19 cellular contexts compared by ENCODE assay signal in the genomic region with DNA sequence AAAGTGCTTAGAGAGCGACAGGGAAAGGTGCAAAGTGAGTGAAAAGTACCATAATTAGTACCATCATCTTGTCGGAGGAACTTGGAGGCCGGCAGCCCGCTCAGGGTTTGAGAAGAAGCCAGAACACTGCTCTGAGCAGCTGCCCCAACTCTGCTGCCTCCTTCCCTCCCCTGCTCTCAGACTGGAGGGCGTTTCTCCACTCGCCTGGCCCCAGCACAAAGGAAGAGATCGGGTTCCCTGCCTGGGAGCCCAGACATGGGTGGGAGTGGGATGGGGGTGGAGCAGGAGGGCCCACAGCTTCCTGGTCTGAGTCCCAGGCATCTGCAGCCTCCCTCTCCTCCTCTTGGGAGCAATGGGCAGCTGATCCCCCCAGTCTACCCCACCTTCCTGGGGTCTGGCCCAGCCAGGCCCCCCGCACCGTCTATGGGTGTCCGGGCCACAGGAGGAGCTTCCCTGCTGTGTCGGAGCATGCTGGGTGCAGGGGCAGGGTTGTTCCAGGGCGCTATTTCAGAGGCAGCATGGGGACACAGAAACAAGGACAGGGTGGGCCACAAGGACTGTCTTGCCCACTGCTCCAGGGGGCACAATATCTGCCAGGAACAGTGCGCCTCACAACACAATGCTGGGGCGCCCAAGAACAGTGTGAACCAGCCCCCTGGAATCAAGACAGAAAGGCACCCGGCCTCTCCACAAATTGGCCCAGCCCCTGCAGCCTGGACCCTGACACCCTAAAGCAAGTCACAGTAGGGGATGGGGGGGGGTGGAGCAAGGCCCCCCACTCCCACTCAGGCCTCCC. TPM values are rescaled to one million over a fixed set of nuclear protein-coding genes. Genes with fewer than 3 reads are reported as not detected.
DNase-seq lines count a peak whose midpoint lies in the region; ATAC-seq, FAIRE-seq and TF ChIP-seq lines count a peak whose summit lies in the region.
"Had no signal": no experiment of that assay in that cellular context is flagged by ENCODE, and none has a peak within 500 bp of the region (broad histone marks: within the 10 kb centered on the region; RNA-seq: fewer than 3 reads in every experiment).

No MANE protein-coding gene starts in this region.

- in situ Hi-C loops in brain microvascular endothelial cell (cut with HindIII; ENCODE audit: low pct_ligation_motif_present, low sequenced_read_pairs): no loop called here

- intact Hi-C loops in PC-3 (cut with micrococcal nuclease) (no loop called here), pancreas (cut with DNase I) (no loop called here)

- H3K9ac ChIP-seq in PC-3 (ENCODE audit: low read length): no peak overlapping the region

- H3K36me3 Mint-ChIP-seq in activated T-cell treated with anti-CD3 and anti-CD28 coated beads, Interleukin-2, amount 50 U/mL, for 4 hours (ENCODE audit: insufficient read depth): peaks cover 24% of the 10 kb centered on the region
- peaks cover 5% of the 10 kb centered on the region for H3K36me3 Mint-ChIP-seq in osteocyte (ENCODE audit: unreplicated experiment)

- no peaks in the 10 kb centered on the region for H3K9me3 Mint-ChIP-seq in activated T-cell treated with anti-CD3 and anti-CD28 coated beads, Interleukin-2, amount 50 U/mL, for 4 hours
- H3K9me3 Mint-ChIP-seq in osteocyte (ENCODE audit: unreplicated experiment): no peaks in the 10 kb centered on the region

- no peak overlapping the region for H3K4me3 ChIP-seq in PC-3 (ENCODE audit: low read length)
- peak overlapping the region; percentile 88 for H3K4me3 ChIP-seq in brain microvascular endothelial cell (ENCODE audit: low read depth, low read length)
- no peak overlapping the region for H3K4me3 ChIP-seq in pancreas
- H3K4me3 ChIP-seq: SK-N-MC had no signal

- peaks cover 24% of the 10 kb centered on the region for H3K4me1 Mint-ChIP-seq in activated T-cell treated with anti-CD3 and anti-CD28 coated beads, Interleukin-2, amount 50 U/mL, for 4 hours (ENCODE audit: low read depth)
- peaks cover 75% of the 10 kb centered on the region for H3K4me1 Mint-ChIP-seq in osteocyte (ENCODE audit: unreplicated experiment)

- H3K4me3 Mint-ChIP-seq in activated T-cell treated with anti-CD3 and anti-CD28 coated beads, Interleukin-2, amount 50 U/mL, for 4 hours: peak overlapping the region; percentile 92
- no peak overlapping the region for H3K4me3 Mint-ChIP-seq in osteocyte (ENCODE audit: unreplicated experiment)

- CTCF ChIA-PET in PC-3 (lab: Charles Lee): no interaction called here

- no peak overlapping the region for H3K4me2 ChIP-seq in PC-3 (ENCODE audit: low read length)

- TF ChIP-seq CTCF in PC-3 (conservative IDR thresholded peaks at IDR 0.05; ENCODE audit: low read depth, low read length) (no peak), brain microvascular endothelial cell (IDR thresholded peaks at IDR 0.05; ENCODE audit: low read depth, low read length, missing control alignments) (no peak), osteocyte (IDR thresholded peaks at IDR 0.05) (no peak), pancreas (IDR thresholded peaks at IDR 0.05) (no peak)

- H3K27me3 Mint-ChIP-seq in activated T-cell treated with anti-CD3 and anti-CD28 coated beads, Interleukin-2, amount 50 U/mL, for 4 hours (ENCODE audit: low read depth): no peaks in the 10 kb centered on the region
- H3K27me3 Mint-ChIP-seq in osteocyte (ENCODE audit: unreplicated experiment): no peaks in the 10 kb centered on the region

- no peaks in the 10 kb centered on the region for H3F3A ChIP-seq in PC-3 (ENCODE audit: low read length, unreplicated experiment)

- no peaks in the 10 kb centered on the region for H3K27me3 ChIP-seq in PC-3 (ENCODE audit: low read length)
- no peaks in the 10 kb centered on the region for H3K27me3 ChIP-seq in brain microvascular endothelial cell (replicated peaks)
- no peaks in the 10 kb centered on the region for H3K27me3 ChIP-seq in pancreas

- no peak for DNase-seq in activated T-cell treated with anti-CD3 and anti-CD28 coated beads, Interleukin-2, amount 50 U/mL, for 4 hours
- no peak for DNase-seq in activated T-cell treated with anti-CD3 and anti-CD28 coated beads, Interleukin-2, amount 50 U/mL, for 48 hours
- DNase-seq in PC-3 (no peak), brain microvascular endothelial cell (no peak), osteocyte (ENCODE audit: extremely low spot score, unreplicated experiment) (no peak), SIG-M5 treated with dmso at 0.1 percent for 504 hours (lab: John Stamatoyannopoulos, UW; ENCODE audit: unreplicated experiment) (no peak), DMS153 (lab: John Stamatoyannopoulos, UW) (no peak), pancreas (no peak)
- DNase-seq: activated CD8-positive, alpha-beta memory T cell treated with anti-CD3 and anti-CD28 coated beads, Interleukin-2, amount 50 U/mL, for 4 hours; aorta; COR-L47; NCI-H2227 treated with DMSO at 0.1 percent for 48 hours; stimulated activated naive CD4-positive, alpha-beta T cell had no signal

- H3K4me1 ChIP-seq in PC-3 (ENCODE audit: insufficient read depth, low read length): peaks cover 27% of the 10 kb centered on the region
- H3K4me1 ChIP-seq in pancreas: no peaks in the 10 kb centered on the region

- no peaks in the 10 kb centered on the region for H3K9me3 ChIP-seq in PC-3 (ENCODE audit: low read length)
- H3K9me3 ChIP-seq in pancreas: no peaks in the 10 kb centered on the region

- no peaks in the 10 kb centered on the region for H4K20me1 ChIP-seq in PC-3 (ENCODE audit: low read length)

- H3K9me2 ChIP-seq in PC-3 (replicated peaks; ENCODE audit: low read length): no peaks in the 10 kb centered on the region

- WGBS in pancreas, 2 donors: 79% methylated on average over 15 of the region's 15 CpGs

- no peak for FAIRE-seq in pancreas (lab: Jason Lieb, UNC)
- FAIRE-seq: GM19239 had no signal

- BruUV-seq in PC-3 (replicated peaks; lab: Mats Ljungman, UMichigan): no TSS peak

- no peak for ATAC-seq in activated T-cell treated with anti-CD3 and anti-CD28 coated beads, Interleukin-2, amount 50 U/mL, for 4 hours
- ATAC-seq in PC-3 (no peak), pancreas (no peak)
- ATAC-seq: left lobe of liver, sciatic nerve had no signal

- H3K36me3 ChIP-seq in PC-3 (ENCODE audit: low read depth, low read length): peaks cover 34% of the 10 kb centered on the region
- H3K36me3 ChIP-seq in brain microvascular endothelial cell (replicated peaks): peaks cover 52% of the 10 kb centered on the region
- no peaks in the 10 kb centered on the region for H3K36me3 ChIP-seq in pancreas

- POLR2A ChIA-PET in PC-3 (lab: Charles Lee; ENCODE audit: unreplicated experiment): no interaction called here

- no peak overlapping the region for H2AFZ ChIP-seq in PC-3 (ENCODE audit: low read length)

- H3K27ac Mint-ChIP-seq in osteocyte (ENCODE audit: unreplicated experiment): peak overlapping the region; percentile 74

- H3K79me2 ChIP-seq in PC-3 (ENCODE audit: low read length): peaks cover 37% of the 10 kb centered on the region

- H3K27ac ChIP-seq in PC-3 (ENCODE audit: low read length) (peak overlapping the region; percentile 99; the same call in 1 of the 2 replicates), brain microvascular endothelial cell (peak overlapping the region; percentile 95), pancreas (no peak overlapping the region)
- H3K27ac ChIP-seq: SK-N-MC had no signal

RNA-seq across cellular contexts. Expression of gene LIF, which starts 4.8 kb away (rescaled TPM):
- total RNA-seq in activated T-cell treated with anti-CD3 and anti-CD28 coated beads, Interleukin-2, amount 50 U/mL, for 4 hours: 100 to 1,000 TPM; 226 to 440 (median 307) TPM
- total RNA-seq in PC-3 (2014; rRNA removed): 64.1 and 71.6 TPM in 2 replicates
- 13.7 and 15.5 TPM in 2 replicates for total RNA-seq in osteocyte
- 1 to 10 TPM in 4 of 6 donors, under 1 TPM in 2; 0.32 to 5.8 (median 1.5) TPM for total RNA-seq in pancreas
- polyA plus RNA-seq in pancreas: 1 to 10 TPM; 2.7 to 4.5 TPM

RNA-seq across cellular contexts. Expression of gene OSM, which starts 24.9 kb away (rescaled TPM):
- 10 to 100 TPM; 18.4 to 30.7 (median 22.2) TPM for total RNA-seq in activated T-cell treated with anti-CD3 and anti-CD28 coated beads, Interleukin-2, amount 50 U/mL, for 4 hours
- not detected in 2 replicates for total RNA-seq in PC-3 (2014; rRNA removed)
- not detected in 2 replicates for total RNA-seq in osteocyte
- total RNA-seq in pancreas: 1 to 10 TPM in 2 of 6 donors, under 1 TPM in 3, not detected in 1; 0.13 to 1.5 (median 0.38) TPM
- polyA plus RNA-seq in pancreas: under 1 TPM; 0.23 to 0.26 TPM
- total RNA-seq: epithelial cell of proximal tubule had no signal
- polyA plus RNA-seq: neural cell had no signal

RNA-seq across cellular contexts. Expression of gene CASTOR1, which starts 47.5 kb away (rescaled TPM):
- 1 to 10 TPM; 1.1 to 2.9 (median 2.4) TPM for total RNA-seq in activated T-cell treated with anti-CD3 and anti-CD28 coated beads, Interleukin-2, amount 50 U/mL, for 4 hours
- total RNA-seq in PC-3 (2014; rRNA removed): 4.2 and 6.1 TPM in 2 replicates
- total RNA-seq in osteocyte: 11.8 and 12.2 TPM in 2 replicates
- 1 to 10 TPM; 1.8 to 7.3 (median 3.8) TPM for total RNA-seq in pancreas
- 1 to 10 TPM; 7.3 to 8.3 TPM for polyA plus RNA-seq in pancreas

Comparison
In these comparisons a context has a peak if more than half of its experiments do, and no peak if none do; other contexts are left out.
1. H3K27ac ChIP-seq: peak in PC-3 (single experiment) and brain microvascular endothelial cell (single experiment); none in pancreas (0 of 4).
2. RNA of gene OSM, which starts 24.9 kb away (total RNA-seq): 18.4 to 30.7 TPM in activated T-cell treated with anti-CD3 and anti-CD28 coated beads, Interleukin-2, amount 50 U/mL, for 4 hours; 0.13 to 1.5 TPM in pancreas, not detected in PC-3 and not detected in osteocyte; every median in the first group is over 4 times any median in the second.